In genomic region chr11:88175004-88175706, GRCh38 we compare ENCODE assay signal across 8 cellular contexts. TPM values are rescaled to one million over a fixed set of nuclear protein-coding genes. Genes with fewer than 3 reads are reported as not detected.
A peak's percentile ranks its signal among the peaks of the same experiment; 100 is the strongest.
DNase-seq lines count a peak whose midpoint lies in the region; ATAC-seq and TF ChIP-seq lines count a peak whose summit lies in the region.

Gene RAB38, minus strand, starts transcription at chr11:88175443. Its CDS starts 59 bp downstream, at chr11:88175384.

- no peak within 1 kb of the TSS for H3K27ac Mint-ChIP-seq in T-cell

- no peak for TF ChIP-seq EP300 in stomach (IDR thresholded peaks at IDR 0.05)

- CTCF ChIA-PET in T-cell (lab: Charles Lee), result no interaction called here

- H3K36me3 ChIP-seq in duodenal mucosa (ENCODE audit: control insufficient read depth in 1 of 2, insufficient read depth in 2 of 2, low read length in 2 of 2), result no peaks in the 10 kb centered on the region
- no peaks in the 10 kb centered on the region for H3K36me3 ChIP-seq in mesodermal cell (ENCODE audit: control insufficient read depth, insufficient read depth, low read length)
- no peaks in the 10 kb centered on the region for H3K36me3 ChIP-seq in stomach

- H3K4me1 ChIP-seq in duodenal mucosa (ENCODE audit: control insufficient read depth in 1 of 2, insufficient read depth in 2 of 2, low read length in 2 of 2), result peaks cover 9 to 11% of the 10 kb centered on the region in 2 donors
- no peaks in the 10 kb centered on the region for H3K4me1 ChIP-seq in mesodermal cell (ENCODE audit: control insufficient read depth, insufficient read depth, low read length, poor library complexity, severe bottlenecking)
- peaks cover 9 to 17% (median 14%) of the 10 kb centered on the region in 4 donors for H3K4me1 ChIP-seq in stomach

- no peaks in the 10 kb centered on the region for H3K27me3 ChIP-seq in duodenal mucosa (ENCODE audit: control insufficient read depth in 1 of 2, insufficient read depth in 2 of 2, low read length in 2 of 2)
- no peaks in the 10 kb centered on the region for H3K27me3 ChIP-seq in stomach

- peak; percentile 10 for DNase-seq in activated naive CD4-positive, alpha-beta T cell treated with Interleukin-2 at 50 U/mL for 16 hours
- no peak for DNase-seq in activated naive CD4-positive, alpha-beta T cell (lab: John Stamatoyannopoulos, UW)
- DNase-seq in T-cell (peak in 3 of 34 experiments; percentile 0 to 5 (median 1)), stomach (peak; percentile 64), LoVo (ENCODE audit: low spot score) (no peak)

- H3K9me3 Mint-ChIP-seq in T-cell, result no peaks in the 10 kb centered on the region

- peak within 1 kb of the TSS; percentile 65 to 68 for H3K4me3 ChIP-seq in duodenal mucosa (ENCODE audit: low read depth in 1 of 2, low read length in 2 of 2)
- peak within 1 kb of the TSS; percentile 38 for H3K4me3 ChIP-seq in mesodermal cell (ENCODE audit: extremely low read depth, insufficient read depth, low read length, poor library complexity, severe bottlenecking)
- H3K4me3 ChIP-seq in stomach, result peak within 1 kb of the TSS; percentile 47 to 67 (median 52)

- peaks cover 6 to 7% of the 10 kb centered on the region in 2 donors for H3K27me3 Mint-ChIP-seq in T-cell

- no peak for TF ChIP-seq POLR2A in stomach (IDR thresholded peaks at IDR 0.05)

- ATAC-seq in HG02970 (IDR thresholded peaks at IDR 0.05; ENCODE audit: low FRiP score, unreplicated experiment) (peak; percentile 41), T-cell (replicated peaks in 1 of 4) (peak in 2 of 4 experiments; percentile 40 to 52)

- H3K9me3 ChIP-seq in duodenal mucosa (ENCODE audit: control insufficient read depth in 1 of 2, low read length in 2 of 2) (no peaks in the 10 kb centered on the region), mesodermal cell (ENCODE audit: control insufficient read depth, low read length) (no peaks in the 10 kb centered on the region), stomach (no peaks in the 10 kb centered on the region)

- POLR2A ChIA-PET in T-cell (lab: Charles Lee), result interaction anchor here in 1 of 2 donors (0.6 kb wide), 1 partner anchor 319 kb away, joined by 3 read pairs; no protein-coding TSS in a partner anchor

- peaks cover 5 to 23% (median 16%) of the 10 kb centered on the region in 3 donors for H3K4me1 Mint-ChIP-seq in T-cell

- H3K4me3 Mint-ChIP-seq in T-cell, result peak within 1 kb of the TSS; percentile 66 to 74 (median 71)

- H3K27ac ChIP-seq in duodenal mucosa (ENCODE audit: low read depth, low read length) (peak within 1 kb of the TSS; percentile 4), mesodermal cell (ENCODE audit: low read depth, low read length, severe bottlenecking) (no peak within 1 kb of the TSS), stomach (peak within 1 kb of the TSS; percentile 15 to 69 (median 63))

- TF ChIP-seq CTCF in stomach (IDR thresholded peaks at IDR 0.05), result no peak

- intact Hi-C loops in stomach (cut with DNase I; ENCODE audit: low total_unique reads), result no loop called here

- peak within 1 kb of the TSS; percentile 40 to 58 for H3K9ac ChIP-seq in duodenal mucosa (ENCODE audit: low read depth in 1 of 2, low read length in 2 of 2)

- H3K36me3 Mint-ChIP-seq in T-cell, result no peaks in the 10 kb centered on the region

- WGBS in mesodermal cell (ENCODE audit: insufficient coverage in 2 of 2), 2 experiments, result 1 to 2% methylated on average over 24 to 25 of the region's 50 CpGs
- 2 to 6% (median 3%) methylated on average over 32 to 50 of the region's 50 CpGs for WGBS in stomach, 5 donors

RNA-seq across cellular contexts. Expression of gene RAB38, which starts in this region (rescaled TPM):
- total RNA-seq in T-cell, result under 1 TPM; 0.20 to 0.98 (median 0.57) TPM
- 3.9 TPM for polyA plus RNA-seq in mesodermal cell (2013, experiment 1 of 2)
- 4.6 TPM for polyA plus RNA-seq in mesodermal cell (2013, experiment 2 of 2)
- 1 to 10 TPM in 4 of 5 donors, not detected in 1; 1.0 to 4.6 (median 2.6) TPM for total RNA-seq in stomach
- polyA plus RNA-seq in stomach, result 1 to 10 TPM; 1.4 to 9.0 (median 2.9) TPM

Comparison
In these comparisons a context has a peak if more than half of its experiments do, and no peak if none do; other contexts are left out.
1. DNase-seq: peak in activated naive CD4-positive, alpha-beta T cell treated with Interleukin-2 at 50 U/mL for 16 hours (single experiment) and stomach (single experiment); none in activated naive CD4-positive, alpha-beta T cell (0 of 4) and LoVo (single experiment).
2. Peak in every context shown above with its lines, with median percentiles within 50 percentile points of each other: H3K4me3 ChIP-seq.